Comparison of ENCODE assay signal across 8 cellular contexts in genomic region chr1:109397451-109398342, GRCh38.
A peak's percentile ranks its signal among the peaks of the same experiment; 100 is the strongest.
DNase-seq lines count a peak whose midpoint lies in the region; ATAC-seq lines count a peak whose summit lies in the region.

TSS of gene SORT1 (minus strand) at chr1:109397918. CDS start at chr1:109397892, 26 bp downstream.

- DNase-seq in NCI-H226 (peak; percentile 90), cerebellar nuclear complex (lab: John Stamatoyannopoulos, UW) (peak; percentile 19 to 64), iris pigment epithelial cell (ENCODE audit: low read depth) (peak; percentile 91), smooth muscle cell of the brain vasculature (ENCODE audit: low read depth, low spot score) (peak; percentile 69)
- DNase-seq in activated CD4-positive, alpha-beta T cell treated with anti-CD3 and anti-CD28 coated beads for 24 hours (ENCODE audit: low read depth in 2 of 2) = peak; percentile 25 to 30

- ATAC-seq in GM18519 (IDR thresholded peaks at IDR 0.05; ENCODE audit: low FRiP score, unreplicated experiment) (peak; percentile 56), HG03139 (IDR thresholded peaks at IDR 0.05; ENCODE audit: unreplicated experiment) (peak; percentile 65), GM18873 (IDR thresholded peaks at IDR 0.05; ENCODE audit: low FRiP score, unreplicated experiment) (no peak)

Comparison
In these comparisons a context has a peak if more than half of its experiments do, and no peak if none do; other contexts are left out.
1. DNase-seq: peak in every context shown above with its lines; median percentile 91 in iris pigment epithelial cell; 90 in NCI-H226; 69 in smooth muscle cell of the brain vasculature; 42 in cerebellar nuclear complex; 28 in activated CD4-positive, alpha-beta T cell treated with anti-CD3 and anti-CD28 coated beads for 24 hours.